In genomic region chr3:127072971-127073851, GRCh38 we compare ENCODE assay signal across 25 cellular contexts.
DNase-seq lines count a peak whose midpoint lies in the region; TF ChIP-seq lines count a peak whose summit lies in the region.
"Had no signal": no experiment of that assay in that cellular context is flagged by ENCODE, and none has a peak within 500 bp of the region (broad histone marks: within the 10 kb centered on the region; RNA-seq: fewer than 3 reads in every experiment).

No MANE protein-coding gene starts in this region.

- TF ChIP-seq POLR2A in thyroid gland (IDR thresholded peaks at IDR 0.05): no peak

- H3K27ac Mint-ChIP-seq in brain (peak overlapping the region in 3 of 5 experiments; percentile 44 to 70 (median 59)), nephron (peak overlapping the region; percentile 65 to 92 (median 79))
- H3K27ac Mint-ChIP-seq: activated CD4-positive, alpha-beta memory T cell treated with anti-CD3 and anti-CD28 coated beads for 36 hours; activated naive CD4-positive, alpha-beta T cell treated with anti-CD3 and anti-CD28 coated beads, Interleukin-2, amount 50 U/mL, for 24 hours; CD8-positive, alpha-beta T cell; nephron progenitor cell had no signal

- peak; percentile 47 for DNase-seq in cardiac septum (ENCODE audit: low spot score)
- DNase-seq in right atrium auricular region (ENCODE audit: low spot score): no peak
- peak; percentile 36 to 54 for DNase-seq in thyroid gland
- no peak for DNase-seq in occipital lobe (lab: John Stamatoyannopoulos, UW)
- DNase-seq in NCI-H2171 (lab: John Stamatoyannopoulos, UW): no peak
- DNase-seq in iPS-NIHi7 (ENCODE audit: extremely low spot score): no peak
- DNase-seq: activated CD4-positive, alpha-beta memory T cell treated with anti-CD3 and anti-CD28 coated beads for 36 hours; activated CD4-positive, CD25-positive, alpha-beta regulatory T cell treated with anti-CD3 and anti-CD28 coated beads, Interleukin-2, amount 50 U/mL, for 72 hours; amygdala; CD8-positive, alpha-beta T cell; colonic mucosa; effector CD8-positive, alpha-beta T cell; mucosa of descending colon; nephron progenitor cell; retina; stimulated activated CD8-positive, alpha-beta memory T cell treated with anti-CD3 and anti-CD28 coated beads, Interleukin-4, amount 100 ng/mL, for 48 hours; stomach; transverse colon had no signal

- no peaks in the 10 kb centered on the region for H3K9me3 ChIP-seq in right atrium auricular region
- no peaks in the 10 kb centered on the region for H3K9me3 ChIP-seq in thyroid gland
- H3K9me3 ChIP-seq: colonic mucosa, gastroesophageal sphincter, mucosa of descending colon, ovary, stomach, transverse colon had no signal

- H3K27me3 Mint-ChIP-seq in brain (peaks cover 11% of the 10 kb centered on the region), nephron (ENCODE audit: low read depth) (peaks cover 12% of the 10 kb centered on the region)
- H3K27me3 Mint-ChIP-seq: activated CD4-positive, alpha-beta memory T cell treated with anti-CD3 and anti-CD28 coated beads for 36 hours had no signal

- WGBS in thyroid gland, 2 donors: 49 to 51% methylated on average over 10 to 16 of the region's 17 CpGs

- no peaks in the 10 kb centered on the region for H3K36me3 Mint-ChIP-seq in brain
- H3K36me3 Mint-ChIP-seq in nephron (ENCODE audit: low read depth): no peaks in the 10 kb centered on the region
- H3K36me3 Mint-ChIP-seq: activated CD4-positive, alpha-beta memory T cell treated with anti-CD3 and anti-CD28 coated beads for 36 hours; activated naive CD4-positive, alpha-beta T cell treated with anti-CD3 and anti-CD28 coated beads, Interleukin-2, amount 50 U/mL, for 24 hours; CD8-positive, alpha-beta T cell had no signal

- H3K27ac ChIP-seq in right atrium auricular region (no peak overlapping the region), thyroid gland (peak overlapping the region; percentile 78 to 83 (median 80))
- H3K27ac ChIP-seq: colonic mucosa, gastroesophageal sphincter, hepatocyte, ovary, stomach, transverse colon had no signal

- H3K36me3 ChIP-seq in right atrium auricular region (no peaks in the 10 kb centered on the region), thyroid gland (no peaks in the 10 kb centered on the region)
- H3K36me3 ChIP-seq: colonic mucosa, gastroesophageal sphincter, ovary, stomach, transverse colon had no signal

- H3K9me3 Mint-ChIP-seq in brain (peaks cover 0 to 9% (median 0%) of the 10 kb centered on the region in 5 experiments), nephron (no peaks in the 10 kb centered on the region)
- H3K9me3 Mint-ChIP-seq: activated naive CD4-positive, alpha-beta T cell treated with anti-CD3 and anti-CD28 coated beads, Interleukin-2, amount 50 U/mL, for 24 hours; CD8-positive, alpha-beta T cell; T-helper 1 cell treated with Interleukin-12 subunit alpha and Interleukin-12 subunit beta and Interleukin-4 antibody, amounts not matched to agents 30 μg/mL and 1 μg/mL, for 36 hours had no signal

- H3K4me1 Mint-ChIP-seq in brain (peaks cover 51% of the 10 kb centered on the region), nephron (peaks cover 18% of the 10 kb centered on the region)
- H3K4me1 Mint-ChIP-seq: activated naive CD4-positive, alpha-beta T cell treated with anti-CD3 and anti-CD28 coated beads, Interleukin-2, amount 50 U/mL, for 24 hours had no signal

- H3K4me1 ChIP-seq in right atrium auricular region (peaks cover 0 to 8% of the 10 kb centered on the region in 2 donors), thyroid gland (peaks cover 52 to 63% of the 10 kb centered on the region in 2 donors)
- H3K4me1 ChIP-seq: colonic mucosa, transverse colon had no signal

- H3K4me3 Mint-ChIP-seq in brain (no peak overlapping the region), nephron (no peak overlapping the region)
- H3K4me3 Mint-ChIP-seq: activated CD4-positive, alpha-beta memory T cell treated with anti-CD3 and anti-CD28 coated beads for 36 hours; activated naive CD4-positive, alpha-beta T cell treated with anti-CD3 and anti-CD28 coated beads, Interleukin-2, amount 50 U/mL, for 24 hours; CD8-positive, alpha-beta T cell; nephron progenitor cell; T-helper 1 cell treated with Interleukin-12 subunit alpha and Interleukin-12 subunit beta and Interleukin-4 antibody, amounts not matched to agents 30 μg/mL and 1 μg/mL, for 36 hours had no signal

- TF ChIP-seq CTCF in right atrium auricular region (IDR thresholded peaks at IDR 0.05) (no peak), brain (conservative IDR thresholded peaks at IDR 0.05) (no peak), nephron (IDR thresholded peaks at IDR 0.05; ENCODE audit: unreplicated experiment in 3 of 3) (no peak), thyroid gland (IDR thresholded peaks at IDR 0.05) (no peak)

- H3K4me3 ChIP-seq in right atrium auricular region: no peak overlapping the region
- H3K4me3 ChIP-seq in thyroid gland (replicated peaks in 1 of 3): no peak overlapping the region
- H3K4me3 ChIP-seq: colonic mucosa, gastroesophageal sphincter, hepatocyte, mucosa of descending colon, ovary, stomach, transverse colon had no signal

- H3K27me3 ChIP-seq in right atrium auricular region (no peaks in the 10 kb centered on the region), thyroid gland (no peaks in the 10 kb centered on the region)
- H3K27me3 ChIP-seq: colonic mucosa, hepatocyte, ovary had no signal

- intact Hi-C loops in cardiac septum (cut with DNase I) (no loop called here), thyroid gland (cut with DNase I) (no loop called here)

Comparison
In these comparisons a context has a peak if more than half of its experiments do, and no peak if none do; other contexts are left out.
1. DNase-seq: peak in cardiac septum (single experiment) and thyroid gland (2 of 2); none in right atrium auricular region (single experiment), occipital lobe (single experiment), NCI-H2171 (single experiment) and iPS-NIHi7 (single experiment).
2. H3K27ac ChIP-seq: peak in thyroid gland (3 of 3); none in right atrium auricular region (0 of 2).